ENCODE assay signal across 15 cellular contexts in genomic region chr15:28788649-28789400, GRCh38. TPM values are rescaled to one million over a fixed set of nuclear protein-coding genes. Genes with fewer than 3 reads are reported as not detected.
DNase-seq lines count a peak whose midpoint lies in the region; ATAC-seq and TF ChIP-seq lines count a peak whose summit lies in the region.
"Not testable (repeated sequence)": the region's sequence is repeated elsewhere in the genome, so short reads cannot be mapped to it uniquely, and the experiment has no call there.
"Had no signal": no experiment of that assay in that cellular context is flagged by ENCODE, and none has a peak within 500 bp of the region (broad histone marks: within the 10 kb centered on the region; RNA-seq: fewer than 3 reads in every experiment).

No MANE protein-coding gene starts in this region.

- not testable (repeated sequence) for TF ChIP-seq POLR2A in suprapubic skin (IDR thresholded peaks at IDR 0.05)

- not testable (repeated sequence) for H3K27me3 ChIP-seq in Loucy (ENCODE audit: insufficient read depth, low read length, poor library complexity, severe bottlenecking); iPS DF 6.9 (ENCODE audit: control insufficient read depth, insufficient read depth, low read length)
- peaks cover 31% of the 10 kb centered on the region for H3K27me3 ChIP-seq in foreskin keratinocyte
- peaks cover 19% of the 10 kb centered on the region for H3K27me3 ChIP-seq in suprapubic skin

- H4K20me1 ChIP-seq in Loucy (ENCODE audit: insufficient read depth, low read length, poor library complexity, severe bottlenecking), result not testable (repeated sequence)

- H3K9me3 ChIP-seq in Loucy (ENCODE audit: insufficient read depth, low read depth, low read length); iPS DF 6.9 (ENCODE audit: control insufficient read depth, insufficient read depth, low read length); suprapubic skin: not testable (repeated sequence)

- H3K27ac Mint-ChIP-seq in WTC11; activated naive CD8-positive, alpha-beta T cell treated with anti-CD3 and anti-CD28 coated beads, Interleukin-2, amount 10 ng/mL, durations not matched to agents 7 days and 5 days: not testable (repeated sequence)
- peak overlapping the region in 4 of 10 donors; percentile 57 to 87 (median 72) for H3K27ac Mint-ChIP-seq in naive thymus-derived CD8-positive, alpha-beta T cell

- CTCF ChIA-PET in WTC11 (lab: Charles Lee), result not testable (repeated sequence)

- TF ChIP-seq CTCF in Loucy (conservative IDR thresholded peaks at IDR 0.05; ENCODE audit: low read length); WTC11 (IDR thresholded peaks at IDR 0.05); foreskin keratinocyte (conservative IDR thresholded peaks at IDR 0.05); suprapubic skin (IDR thresholded peaks at IDR 0.05): not testable (repeated sequence)

- 0 out of 2 replicates have a peak overlapping the region, but pooled peaks have one; percentile 14 for H3K4me3 Mint-ChIP-seq in WTC11
- H3K4me3 Mint-ChIP-seq in activated naive CD8-positive, alpha-beta T cell treated with anti-CD3 and anti-CD28 coated beads, Interleukin-2, amount 10 ng/mL, durations not matched to agents 7 days and 5 days, result peak overlapping the region; percentile 81
- H3K4me3 Mint-ChIP-seq in naive thymus-derived CD8-positive, alpha-beta T cell, result peak overlapping the region; percentile 44 to 87 (median 70)

- not testable (repeated sequence) for TF ChIP-seq EP300 in suprapubic skin (IDR thresholded peaks at IDR 0.05)

- peaks cover 14% of the 10 kb centered on the region for H3K27me3 Mint-ChIP-seq in WTC11 (ENCODE audit: low read depth)
- peaks cover 26% of the 10 kb centered on the region for H3K27me3 Mint-ChIP-seq in activated naive CD8-positive, alpha-beta T cell treated with anti-CD3 and anti-CD28 coated beads, Interleukin-2, amount 10 ng/mL, durations not matched to agents 7 days and 5 days
- H3K27me3 Mint-ChIP-seq in naive thymus-derived CD8-positive, alpha-beta T cell, result peaks cover 4 to 30% (median 22%) of the 10 kb centered on the region in 5 donors

- H3K4me3 ChIP-seq in Loucy (ENCODE audit: low read length, poor library complexity, severe bottlenecking), result not testable (repeated sequence)
- peak overlapping the region; percentile 28; the same call in 1 of the 2 replicates for H3K4me3 ChIP-seq in iPS DF 6.9 (ENCODE audit: low read length)
- peak overlapping the region; percentile 27 for H3K4me3 ChIP-seq in suprapubic skin

- not testable (repeated sequence) for H3K4me1 Mint-ChIP-seq in WTC11; naive thymus-derived CD8-positive, alpha-beta T cell
- peaks cover 11% of the 10 kb centered on the region for H3K4me1 Mint-ChIP-seq in activated naive CD8-positive, alpha-beta T cell treated with anti-CD3 and anti-CD28 coated beads, Interleukin-2, amount 10 ng/mL, durations not matched to agents 7 days and 5 days

- H3K4me2 ChIP-seq in Loucy (ENCODE audit: low read depth, low read length, poor library complexity, severe bottlenecking), result peak overlapping the region; percentile 37

- not testable (repeated sequence) for H3F3A ChIP-seq in Loucy (ENCODE audit: low read depth)

- H3K27ac ChIP-seq in foreskin keratinocyte; iPS DF 6.9 (ENCODE audit: low read length); suprapubic skin: not testable (repeated sequence)

- H3K9me2 ChIP-seq in Loucy (replicated peaks; ENCODE audit: low read depth, low read length), result not testable (repeated sequence)

- peaks cover 15% of the 10 kb centered on the region; the same call in 1 of the 2 replicates for H3K79me2 ChIP-seq in Loucy (ENCODE audit: insufficient read depth, low read length)

- not testable (repeated sequence) for H3K9ac ChIP-seq in Loucy (ENCODE audit: low read depth, low read length, poor library complexity, severe bottlenecking)

- ATAC-seq in WTC11 (peak; percentile 76), foreskin keratinocyte (peak; percentile 50)
- peak; percentile 46 for ATAC-seq in activated naive CD8-positive, alpha-beta T cell treated with anti-CD3 and anti-CD28 coated beads, Interleukin-2, amount 10 ng/mL, durations not matched to agents 7 days and 5 days (ENCODE audit: low read depth)
- peak; percentile 57 to 67 for ATAC-seq in naive thymus-derived CD8-positive, alpha-beta T cell

- H2AFZ ChIP-seq in Loucy (ENCODE audit: low read length), result not testable (repeated sequence)

- H3K4me1 ChIP-seq in Loucy (ENCODE audit: insufficient read depth, low read length, poor library complexity, severe bottlenecking); foreskin keratinocyte; iPS DF 6.9 (ENCODE audit: control insufficient read depth, insufficient read depth, low read length); suprapubic skin: not testable (repeated sequence)

- H3K36me3 Mint-ChIP-seq in WTC11; activated naive CD8-positive, alpha-beta T cell treated with anti-CD3 and anti-CD28 coated beads, Interleukin-2, amount 10 ng/mL, durations not matched to agents 7 days and 5 days; naive thymus-derived CD8-positive, alpha-beta T cell: not testable (repeated sequence)

- DNase-seq in AG20443 (ENCODE audit: low spot score), result peak; percentile 3
- DNase-seq in WTC11 (ENCODE audit: low spot score); foreskin keratinocyte; iPS DF 6.9 (ENCODE audit: low read depth, low spot score); suprapubic skin (ENCODE audit: low spot score in 2 of 2): not testable (repeated sequence)
- peak; percentile 35 for DNase-seq in activated naive CD8-positive, alpha-beta T cell treated with anti-CD3 and anti-CD28 coated beads, Interleukin-2, amount 10 ng/mL, durations not matched to agents 7 days and 5 days
- peak in 2 of 10 donors; percentile 14 to 55 for DNase-seq in naive thymus-derived CD8-positive, alpha-beta T cell

- no CpG with 5 or more reads among the region's 78 CpGs for WGBS in iPS DF 6.9 (ENCODE audit: insufficient coverage, insufficient read length)
- 19% methylated on average over 13 of the region's 78 CpGs for WGBS in suprapubic skin

- not testable (repeated sequence) for H3K36me3 ChIP-seq in Loucy (ENCODE audit: insufficient read depth, low read length); iPS DF 6.9 (ENCODE audit: control insufficient read depth, insufficient read depth, low read length); suprapubic skin

- not testable (repeated sequence) for H3K9me3 Mint-ChIP-seq in WTC11; activated naive CD8-positive, alpha-beta T cell treated with anti-CD3 and anti-CD28 coated beads, Interleukin-2, amount 10 ng/mL, durations not matched to agents 7 days and 5 days; naive thymus-derived CD8-positive, alpha-beta T cell

- POLR2A ChIA-PET in WTC11 (lab: Charles Lee); activated naive CD8-positive, alpha-beta T cell treated with anti-CD3 and anti-CD28 coated beads, Interleukin-2, amount 10 ng/mL, durations not matched to agents 7 days and 5 days (lab: Charles Lee); naive thymus-derived CD8-positive, alpha-beta T cell (lab: Charles Lee): not testable (repeated sequence)

RNA-seq across cellular contexts. Expression of gene GOLGA6L7, which starts 59.6 kb away (rescaled TPM):
- total RNA-seq in WTC11 (2021), result not detected in 3 replicates
- not detected for total RNA-seq in activated naive CD8-positive, alpha-beta T cell treated with anti-CD3 and anti-CD28 coated beads, Interleukin-2, amount 10 ng/mL, durations not matched to agents 7 days and 5 days
- not detected in 2 replicates for total RNA-seq in foreskin keratinocyte
- not detected in 2 replicates for polyA plus RNA-seq in foreskin keratinocyte
- total RNA-seq in naive thymus-derived CD8-positive, alpha-beta T cell, result not detected
- not detected for polyA plus RNA-seq in naive thymus-derived CD8-positive, alpha-beta T cell
- total RNA-seq in suprapubic skin, result not detected
- total RNA-seq: A172; activated T-helper 2 cell treated with anti-CD3 and anti-CD28 coated beads, Interferon-gamma antibody, Interleukin-2, Interleukin-4, amounts not matched to agents 10 μg/mL and 5 μg/mL and 100 μg/mL, durations not matched to agents 14 hours and 24 hours and 36 hours; kidney epithelial cell; pulmonary artery endothelial cell; SK-MEL-5; T-helper 2 cell treated with Interferon-gamma antibody and Interleukin-4, amounts not matched to agents 100 ng/mL and 5 ng/mL, for 36 hours; transverse colon had no signal

Comparison
In these comparisons a context has a peak if more than half of its experiments do, and no peak if none do; other contexts are left out.
1. H3K4me3 Mint-ChIP-seq: peak in every context shown above with its lines; median percentile 81 in activated naive CD8-positive, alpha-beta T cell treated with anti-CD3 and anti-CD28 coated beads, Interleukin-2, amount 10 ng/mL, durations not matched to agents 7 days and 5 days; 70 in naive thymus-derived CD8-positive, alpha-beta T cell; 14 in WTC11.